ENCODE assay signal across 24 cellular contexts in the genomic region with DNA sequence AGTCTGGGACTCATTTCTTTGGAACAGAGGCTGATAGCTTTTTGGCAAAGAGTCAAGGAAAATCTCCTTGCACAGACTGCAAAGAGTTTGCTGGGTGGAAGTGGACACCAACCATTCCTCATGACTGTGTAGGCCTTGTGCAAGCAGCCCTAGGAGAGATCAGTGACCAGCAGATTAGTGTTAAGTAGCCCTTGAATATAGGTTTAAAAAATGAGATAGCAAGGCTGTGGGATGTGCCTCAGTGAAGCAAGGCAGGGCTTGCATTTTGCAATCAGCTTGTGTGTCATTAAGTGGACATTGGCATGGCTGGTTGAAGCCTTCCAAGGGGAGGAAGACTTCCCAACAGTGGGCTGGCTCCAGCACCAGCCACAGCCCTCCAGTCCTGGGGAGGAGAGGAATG.
"Had no signal": no experiment of that assay in that cellular context is flagged by ENCODE, and none has a peak within 500 bp of the region (broad histone marks: within the 10 kb centered on the region; RNA-seq: fewer than 3 reads in every experiment).

No MANE protein-coding gene starts in this region.

- H3K79me2 ChIP-seq: parathyroid adenoma had no signal

- H3K36me3 Mint-ChIP-seq: activated naive CD8-positive, alpha-beta T cell treated with anti-CD3 and anti-CD28 coated beads, Interleukin-2, amount 10 ng/mL, durations not matched to agents 7 days and 5 days; naive B cell; stimulated activated memory B cell treated with anti-CD40 and anti-IgM and Interleukin-4, amounts not matched to agents 10 μg/mL and 1 μg/mL and 100 μg/mL, for 72 hours had no signal

- H3K27ac ChIP-seq: neutrophil, parathyroid adenoma, sigmoid colon, thoracic aorta had no signal

- H3K4me3 Mint-ChIP-seq: activated CD4-positive, alpha-beta T cell treated with anti-CD3 and anti-CD28 coated beads, Interleukin-2, amount 10 ng/mL, durations not matched to agents 7 days and 5 days; activated CD8-positive, alpha-beta T cell treated with anti-CD3 and anti-CD28 coated beads, Interleukin-2, amount 10 ng/mL, durations not matched to agents 7 days and 5 days; activated naive CD8-positive, alpha-beta T cell treated with anti-CD3 and anti-CD28 coated beads, Interleukin-2, amount 10 ng/mL, durations not matched to agents 7 days and 5 days; activated T-cell treated with anti-CD3 and anti-CD28 coated beads, Interleukin-2, amount 50 U/mL, for 24 hours; brain; naive B cell; stimulated activated memory B cell treated with anti-CD40 and anti-IgM and Interleukin-4, amounts not matched to agents 10 μg/mL and 1 μg/mL and 100 μg/mL, for 72 hours had no signal

- DNase-seq: activated CD4-positive, alpha-beta T cell treated with anti-CD3 and anti-CD28 coated beads, Interleukin-2, amount 10 ng/mL, durations not matched to agents 7 days and 5 days; activated CD8-positive, alpha-beta T cell treated with anti-CD3 and anti-CD28 coated beads, Interleukin-2, amount 10 ng/mL, durations not matched to agents 7 days and 5 days; activated naive CD4-positive, alpha-beta T cell treated with Interleukin-2 at 50 U/mL for 16 hours; activated naive CD8-positive, alpha-beta T cell treated with anti-CD3 and anti-CD28 coated beads, Interleukin-2, amount 10 ng/mL, durations not matched to agents 7 days and 5 days; activated T-cell treated with anti-CD3 and anti-CD28 coated beads, Interleukin-2, amount 50 U/mL, for 24 hours; central memory CD4-positive, alpha-beta T cell; foreskin melanocyte; glutamatergic neuron; hypothalamus; islet precursor cell; left ventricle myocardium superior; mucosa of descending colon; naive B cell; sigmoid colon; stimulated activated CD4-positive, alpha-beta T cell treated with anti-CD3 and anti-CD28 coated beads, Interleukin-4, amount 100 ng/mL, for 4 hours; T-helper 1 cell; T1000 had no signal

- H3K27me3 ChIP-seq: neutrophil, sigmoid colon had no signal

- H3K4me1 Mint-ChIP-seq: activated CD4-positive, alpha-beta T cell treated with anti-CD3 and anti-CD28 coated beads, Interleukin-2, amount 10 ng/mL, durations not matched to agents 7 days and 5 days; activated naive CD8-positive, alpha-beta T cell treated with anti-CD3 and anti-CD28 coated beads, Interleukin-2, amount 10 ng/mL, durations not matched to agents 7 days and 5 days; naive B cell; stimulated activated memory B cell treated with anti-CD40 and anti-IgM and Interleukin-4, amounts not matched to agents 10 μg/mL and 1 μg/mL and 100 μg/mL, for 72 hours had no signal

- ATAC-seq: activated CD8-positive, alpha-beta T cell treated with anti-CD3 and anti-CD28 coated beads, Interleukin-2, amount 10 ng/mL, durations not matched to agents 7 days and 5 days; esophagus mucosa; left ventricle myocardium superior; mucosa of descending colon; stimulated activated memory B cell treated with anti-CD40 and anti-IgM and Interleukin-4, amounts not matched to agents 10 μg/mL and 1 μg/mL and 100 μg/mL, for 72 hours had no signal

- H3K27me3 Mint-ChIP-seq: activated CD4-positive, alpha-beta T cell treated with anti-CD3 and anti-CD28 coated beads, Interleukin-2, amount 10 ng/mL, durations not matched to agents 7 days and 5 days; activated naive CD8-positive, alpha-beta T cell treated with anti-CD3 and anti-CD28 coated beads, Interleukin-2, amount 10 ng/mL, durations not matched to agents 7 days and 5 days; brain; stimulated activated memory B cell treated with anti-CD40 and anti-IgM and Interleukin-4, amounts not matched to agents 10 μg/mL and 1 μg/mL and 100 μg/mL, for 72 hours had no signal

- H3K36me3 ChIP-seq: neutrophil, sigmoid colon, thoracic aorta had no signal

- H3K4me1 ChIP-seq: parathyroid adenoma, sigmoid colon had no signal

- H3K9me3 ChIP-seq: mucosa of descending colon, neutrophil, sigmoid colon, thoracic aorta had no signal

- H3K27ac Mint-ChIP-seq: activated CD4-positive, alpha-beta T cell treated with anti-CD3 and anti-CD28 coated beads, Interleukin-2, amount 10 ng/mL, durations not matched to agents 7 days and 5 days; activated CD8-positive, alpha-beta T cell treated with anti-CD3 and anti-CD28 coated beads, Interleukin-2, amount 10 ng/mL, durations not matched to agents 7 days and 5 days; activated naive CD8-positive, alpha-beta T cell treated with anti-CD3 and anti-CD28 coated beads, Interleukin-2, amount 10 ng/mL, durations not matched to agents 7 days and 5 days; activated T-cell treated with anti-CD3 and anti-CD28 coated beads, Interleukin-2, amount 50 U/mL, for 24 hours; activated T-helper 2 cell treated with anti-CD3 and anti-CD28 coated beads, Interferon-gamma antibody, Interleukin-2, Interleukin-4, amounts not matched to agents 10 μg/mL and 5 μg/mL and 100 μg/mL, durations not matched to agents 14 hours and 24 hours and 36 hours; naive B cell; stimulated activated memory B cell treated with anti-CD40 and anti-IgM and Interleukin-4, amounts not matched to agents 10 μg/mL and 1 μg/mL and 100 μg/mL, for 72 hours had no signal

- H3K9ac ChIP-seq: parathyroid adenoma had no signal

- H3K4me3 ChIP-seq: mucosa of descending colon, sigmoid colon, thoracic aorta had no signal

- H2AFZ ChIP-seq: parathyroid adenoma had no signal

- H3K9me3 Mint-ChIP-seq: activated CD4-positive, alpha-beta T cell treated with anti-CD3 and anti-CD28 coated beads, Interleukin-2, amount 10 ng/mL, durations not matched to agents 7 days and 5 days; activated naive CD8-positive, alpha-beta T cell treated with anti-CD3 and anti-CD28 coated beads, Interleukin-2, amount 10 ng/mL, durations not matched to agents 7 days and 5 days; activated T-cell treated with anti-CD3 and anti-CD28 coated beads, Interleukin-2, amount 50 U/mL, for 24 hours; activated T-helper 2 cell treated with anti-CD3 and anti-CD28 coated beads, Interferon-gamma antibody, Interleukin-2, Interleukin-4, amounts not matched to agents 10 μg/mL and 5 μg/mL and 100 μg/mL, durations not matched to agents 14 hours and 24 hours and 36 hours; stimulated activated memory B cell treated with anti-CD40 and anti-IgM and Interleukin-4, amounts not matched to agents 10 μg/mL and 1 μg/mL and 100 μg/mL, for 72 hours had no signal
